Comparison of ENCODE assay signal across 17 cellular contexts in genomic region chr4:4418676-4419370, GRCh38. TPM values are rescaled to one million over a fixed set of nuclear protein-coding genes. Genes with fewer than 3 reads are reported as not detected.
A peak's percentile ranks its signal among the peaks of the same experiment; 100 is the strongest.
DNase-seq lines count a peak whose midpoint lies in the region; ATAC-seq and TF ChIP-seq lines count a peak whose summit lies in the region.
"Had no signal": no experiment of that assay in that cellular context is flagged by ENCODE, and none has a peak within 500 bp of the region (broad histone marks: within the 10 kb centered on the region; RNA-seq: fewer than 3 reads in every experiment).

No MANE protein-coding gene starts in this region.

- H3K36me3 Mint-ChIP-seq in T-cell = peaks cover 54% of the 10 kb centered on the region
- H3K36me3 Mint-ChIP-seq in endothelial cell (ENCODE audit: low read depth, unreplicated experiment) = peaks cover 27% of the 10 kb centered on the region

- no peak overlapping the region for H3K27ac ChIP-seq in caudate nucleus (ENCODE audit: low read depth, low read length)
- H3K27ac ChIP-seq: esophagus squamous epithelium, sigmoid colon had no signal

- TF ChIP-seq CTCF in endothelial cell (IDR thresholded peaks at IDR 0.05; ENCODE audit: unreplicated experiment) = no peak

- POLR2A ChIA-PET in T-cell (lab: Charles Lee) = no interaction called here

- ATAC-seq in T-cell (replicated peaks in 1 of 4) = peak; percentile 39 to 61 (median 44)
- ATAC-seq in GM21367 (IDR thresholded peaks at IDR 0.05; ENCODE audit: unreplicated experiment) = no peak

- peak; percentile 18 for DNase-seq in stimulated activated CD4-positive, alpha-beta T cell treated with anti-CD3 and anti-CD28 coated beads, Interleukin-15, amount 100 ng/mL, for 24 hours
- no peak for DNase-seq in stimulated activated CD4-positive, alpha-beta T cell treated with anti-CD3 and anti-CD28 coated beads, Interleukin-2, amount 100 ng/mL, for 24 hours
- DNase-seq in T-cell (peak in 2 of 34 experiments; percentile 13 to 21), endothelial cell (ENCODE audit: low spot score) (no peak), ureter (ENCODE audit: low spot score) (peak; percentile 18), DMS 273 (lab: John Stamatoyannopoulos, UW; ENCODE audit: unreplicated experiment) (no peak), caudate nucleus (lab: John Stamatoyannopoulos, UW) (no peak)
- DNase-seq: BE2C; esophagus squamous epithelium; KG1; NCI-H1436; NCI-H510A; nucleus accumbens; OCI-M1; stimulated activated CD4-positive, alpha-beta T cell treated with anti-CD3 and anti-CD28 coated beads, Interleukin-4, amount 100 ng/mL, for 4 hours had no signal

- H3K4me3 Mint-ChIP-seq in T-cell (peak overlapping the region in 2 of 3 donors; percentile 21 to 40), endothelial cell (ENCODE audit: unreplicated experiment) (no peak overlapping the region)

- H3K9me3 Mint-ChIP-seq in T-cell = peaks cover 0 to 2% (median 0%) of the 10 kb centered on the region in 3 donors
- no peaks in the 10 kb centered on the region for H3K9me3 Mint-ChIP-seq in endothelial cell (ENCODE audit: unreplicated experiment)

- H3K27me3 Mint-ChIP-seq in T-cell = no peaks in the 10 kb centered on the region
- no peaks in the 10 kb centered on the region for H3K27me3 Mint-ChIP-seq in endothelial cell (ENCODE audit: unreplicated experiment)

- H3K27ac Mint-ChIP-seq in T-cell (peak overlapping the region; percentile 75 to 86), endothelial cell (ENCODE audit: unreplicated experiment) (peak overlapping the region; percentile 43)

- peaks cover 24 to 34% (median 33%) of the 10 kb centered on the region in 3 donors for H3K4me1 Mint-ChIP-seq in T-cell
- no peaks in the 10 kb centered on the region for H3K4me1 Mint-ChIP-seq in endothelial cell (ENCODE audit: unreplicated experiment)

- CTCF ChIA-PET in T-cell (lab: Charles Lee) = interaction anchor here (1.0 to 1.1 kb wide), 2 partner anchors 11 to 15 kb away, joined by 3 to 7 read pairs; no protein-coding TSS in a partner anchor

RNA-seq across cellular contexts. Expression of gene NSG1, which starts 31.9 kb away (rescaled TPM):
- total RNA-seq in T-cell = 10 to 100 TPM; 14.2 to 42.8 (median 19.2) TPM
- 2.9 TPM for total RNA-seq in endothelial cell (ENCODE audit: unreplicated experiment)
- total RNA-seq in ureter = 28.3 TPM

Comparison
In these comparisons a context has a peak if more than half of its experiments do, and no peak if none do; other contexts are left out.
1. DNase-seq: peak in stimulated activated CD4-positive, alpha-beta T cell treated with anti-CD3 and anti-CD28 coated beads, Interleukin-15, amount 100 ng/mL, for 24 hours (single experiment) and ureter (single experiment); none in stimulated activated CD4-positive, alpha-beta T cell treated with anti-CD3 and anti-CD28 coated beads, Interleukin-2, amount 100 ng/mL, for 24 hours (0 of 2), endothelial cell (single experiment), DMS 273 (single experiment) and caudate nucleus (0 of 61).